2 cellular contexts compared by ENCODE assay signal in the genomic region with DNA sequence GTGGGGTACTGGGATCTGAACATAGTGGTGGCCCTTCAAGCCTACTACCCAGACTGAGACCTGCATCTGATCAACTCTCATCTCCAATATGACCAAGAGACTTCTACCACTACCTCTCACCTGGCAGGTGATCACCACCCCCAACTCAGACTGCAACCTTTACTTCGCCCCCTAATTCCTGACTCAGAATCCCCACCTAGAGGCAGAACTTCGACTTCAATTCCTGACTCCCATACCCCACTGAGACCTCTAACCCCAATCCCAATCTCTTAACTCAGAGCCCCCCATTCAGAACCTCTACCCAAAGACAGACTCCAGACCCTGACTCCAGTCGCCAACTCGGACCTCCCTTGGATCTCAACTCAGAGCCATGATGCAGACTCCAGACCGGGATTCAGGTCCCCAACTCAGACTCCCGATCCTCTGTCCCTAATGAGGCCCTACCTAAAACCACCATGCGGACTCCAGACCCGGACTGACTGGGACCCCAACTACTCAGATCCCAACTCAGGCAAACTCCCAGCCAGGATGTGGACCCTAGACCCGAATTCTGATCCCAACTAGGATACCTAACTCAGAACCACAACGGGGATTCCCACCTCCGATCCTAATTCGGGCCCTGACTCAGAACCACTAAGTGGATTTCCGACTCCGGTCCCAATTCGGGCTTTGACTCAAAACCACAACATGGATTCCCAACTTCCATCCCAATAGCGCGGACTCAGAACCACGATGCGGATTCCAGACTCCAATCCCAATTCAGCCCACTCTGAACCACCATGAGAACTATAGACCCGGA.
TF ChIP-seq lines count a peak whose summit lies in the region.

No MANE protein-coding gene starts in this region.

TF ChIP-seq in SK-N-SH, 30 proteins besides CTCF, POLR2A, EP300 and RAD21:
- TF ChIP-seq, protein P1, sequence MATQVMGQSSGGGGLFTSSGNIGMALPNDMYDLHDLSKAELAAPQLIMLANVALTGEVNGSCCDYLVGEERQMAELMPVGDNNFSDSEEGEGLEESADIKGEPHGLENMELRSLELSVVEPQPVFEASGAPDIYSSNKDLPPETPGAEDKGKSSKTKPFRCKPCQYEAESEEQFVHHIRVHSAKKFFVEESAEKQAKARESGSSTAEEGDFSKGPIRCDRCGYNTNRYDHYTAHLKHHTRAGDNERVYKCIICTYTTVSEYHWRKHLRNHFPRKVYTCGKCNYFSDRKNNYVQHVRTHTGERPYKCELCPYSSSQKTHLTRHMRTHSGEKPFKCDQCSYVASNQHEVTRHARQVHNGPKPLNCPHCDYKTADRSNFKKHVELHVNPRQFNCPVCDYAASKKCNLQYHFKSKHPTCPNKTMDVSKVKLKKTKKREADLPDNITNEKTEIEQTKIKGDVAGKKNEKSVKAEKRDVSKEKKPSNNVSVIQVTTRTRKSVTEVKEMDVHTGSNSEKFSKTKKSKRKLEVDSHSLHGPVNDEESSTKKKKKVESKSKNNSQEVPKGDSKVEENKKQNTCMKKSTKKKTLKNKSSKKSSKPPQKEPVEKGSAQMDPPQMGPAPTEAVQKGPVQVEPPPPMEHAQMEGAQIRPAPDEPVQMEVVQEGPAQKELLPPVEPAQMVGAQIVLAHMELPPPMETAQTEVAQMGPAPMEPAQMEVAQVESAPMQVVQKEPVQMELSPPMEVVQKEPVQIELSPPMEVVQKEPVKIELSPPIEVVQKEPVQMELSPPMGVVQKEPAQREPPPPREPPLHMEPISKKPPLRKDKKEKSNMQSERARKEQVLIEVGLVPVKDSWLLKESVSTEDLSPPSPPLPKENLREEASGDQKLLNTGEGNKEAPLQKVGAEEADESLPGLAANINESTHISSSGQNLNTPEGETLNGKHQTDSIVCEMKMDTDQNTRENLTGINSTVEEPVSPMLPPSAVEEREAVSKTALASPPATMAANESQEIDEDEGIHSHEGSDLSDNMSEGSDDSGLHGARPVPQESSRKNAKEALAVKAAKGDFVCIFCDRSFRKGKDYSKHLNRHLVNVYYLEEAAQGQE (IDR thresholded peaks at IDR 0.05; ENCODE audit: low read depth, low read length), result no peak
TF ChIP-seq in SK-N-SH: peak in this region for 0.

TF ChIP-seq in SK-N-SH treated with all-trans-retinoic acid at 6 μM for 48 hours, 23 proteins besides CTCF, POLR2A, EP300 and RAD21 (continued from another document):
- TF ChIP-seq, protein P2, sequence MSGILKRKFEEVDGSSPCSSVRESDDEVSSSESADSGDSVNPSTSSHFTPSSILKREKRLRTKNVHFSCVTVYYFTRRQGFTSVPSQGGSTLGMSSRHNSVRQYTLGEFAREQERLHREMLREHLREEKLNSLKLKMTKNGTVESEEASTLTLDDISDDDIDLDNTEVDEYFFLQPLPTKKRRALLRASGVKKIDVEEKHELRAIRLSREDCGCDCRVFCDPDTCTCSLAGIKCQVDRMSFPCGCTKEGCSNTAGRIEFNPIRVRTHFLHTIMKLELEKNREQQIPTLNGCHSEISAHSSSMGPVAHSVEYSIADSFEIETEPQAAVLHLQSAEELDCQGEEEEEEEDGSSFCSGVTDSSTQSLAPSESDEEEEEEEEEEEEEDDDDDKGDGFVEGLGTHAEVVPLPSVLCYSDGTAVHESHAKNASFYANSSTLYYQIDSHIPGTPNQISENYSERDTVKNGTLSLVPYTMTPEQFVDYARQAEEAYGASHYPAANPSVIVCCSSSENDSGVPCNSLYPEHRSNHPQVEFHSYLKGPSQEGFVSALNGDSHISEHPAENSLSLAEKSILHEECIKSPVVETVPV (CRISPR knock-in tag; IDR thresholded peaks at IDR 0.05), result no peak
- TF ChIP-seq TCF4 (CRISPR knock-in tag; IDR thresholded peaks at IDR 0.05; ENCODE audit: borderline replicate concordance) (no peak), RARB (CRISPR knock-in tag; IDR thresholded peaks at IDR 0.05) (no peak), ZFP3 (CRISPR knock-in tag; IDR thresholded peaks at IDR 0.05) (no peak), CSDC2 (CRISPR knock-in tag; IDR thresholded peaks at IDR 0.05) (no peak), ISL1 (CRISPR knock-in tag; IDR thresholded peaks at IDR 0.05) (no peak), ZNF70 (CRISPR knock-in tag; IDR thresholded peaks at IDR 0.05) (no peak), ZFP30 (CRISPR knock-in tag; IDR thresholded peaks at IDR 0.05) (no peak), ARNTL (CRISPR knock-in tag; IDR thresholded peaks at IDR 0.05; ENCODE audit: borderline replicate concordance, low read depth) (no peak), ESRRG (CRISPR knock-in tag; IDR thresholded peaks at IDR 0.05) (no peak)
- TF ChIP-seq, protein P3, sequence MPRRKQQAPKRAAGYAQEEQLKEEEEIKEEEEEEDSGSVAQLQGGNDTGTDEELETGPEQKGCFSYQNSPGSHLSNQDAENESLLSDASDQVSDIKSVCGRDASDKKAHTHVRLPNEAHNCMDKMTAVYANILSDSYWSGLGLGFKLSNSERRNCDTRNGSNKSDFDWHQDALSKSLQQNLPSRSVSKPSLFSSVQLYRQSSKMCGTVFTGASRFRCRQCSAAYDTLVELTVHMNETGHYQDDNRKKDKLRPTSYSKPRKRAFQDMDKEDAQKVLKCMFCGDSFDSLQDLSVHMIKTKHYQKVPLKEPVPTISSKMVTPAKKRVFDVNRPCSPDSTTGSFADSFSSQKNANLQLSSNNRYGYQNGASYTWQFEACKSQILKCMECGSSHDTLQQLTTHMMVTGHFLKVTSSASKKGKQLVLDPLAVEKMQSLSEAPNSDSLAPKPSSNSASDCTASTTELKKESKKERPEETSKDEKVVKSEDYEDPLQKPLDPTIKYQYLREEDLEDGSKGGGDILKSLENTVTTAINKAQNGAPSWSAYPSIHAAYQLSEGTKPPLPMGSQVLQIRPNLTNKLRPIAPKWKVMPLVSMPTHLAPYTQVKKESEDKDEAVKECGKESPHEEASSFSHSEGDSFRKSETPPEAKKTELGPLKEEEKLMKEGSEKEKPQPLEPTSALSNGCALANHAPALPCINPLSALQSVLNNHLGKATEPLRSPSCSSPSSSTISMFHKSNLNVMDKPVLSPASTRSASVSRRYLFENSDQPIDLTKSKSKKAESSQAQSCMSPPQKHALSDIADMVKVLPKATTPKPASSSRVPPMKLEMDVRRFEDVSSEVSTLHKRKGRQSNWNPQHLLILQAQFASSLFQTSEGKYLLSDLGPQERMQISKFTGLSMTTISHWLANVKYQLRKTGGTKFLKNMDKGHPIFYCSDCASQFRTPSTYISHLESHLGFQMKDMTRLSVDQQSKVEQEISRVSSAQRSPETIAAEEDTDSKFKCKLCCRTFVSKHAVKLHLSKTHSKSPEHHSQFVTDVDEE (CRISPR knock-in tag; IDR thresholded peaks at IDR 0.05), result no peak
